Comparison of ENCODE assay signal across 13 cellular contexts in genomic region chr7:43888983-43889945, GRCh38. TPM values are rescaled to one million over a fixed set of nuclear protein-coding genes. Genes with fewer than 3 reads are reported as not detected.
DNase-seq lines count a peak whose midpoint lies in the region; ATAC-seq and TF ChIP-seq lines count a peak whose summit lies in the region.
"Had no signal": no experiment of that assay in that cellular context is flagged by ENCODE, and none has a peak within 500 bp of the region (broad histone marks: within the 10 kb centered on the region; RNA-seq: fewer than 3 reads in every experiment).

No MANE protein-coding gene starts in this region.

- no peak for TF ChIP-seq POLR2A in IMR-90 (IDR thresholded peaks at IDR 0.05; ENCODE audit: low read depth, low read length)

- dilution Hi-C loops in IMR-90 (cut with HindIII; ENCODE audit: low sequenced_read_pairs, unreplicated experiment), result no loop called here

- 93% methylated on average over 3 of the region's 7 CpGs; no CpG with 5 or more reads in 1 of the 2 experiments for WGBS in IMR-90 (ENCODE audit: extremely low coverage in 2 of 2, insufficient read length in 1 of 2), 2 experiments

- DNase-seq in activated T-cell treated with anti-CD3 and anti-CD28 coated beads, Interleukin-2, amount 50 U/mL, for 72 hours, result no peak
- no peak for DNase-seq in activated T-cell treated with anti-CD3 and anti-CD28 coated beads, Interleukin-2, amount 50 U/mL, for 1 hour
- DNase-seq in IMR-90 (peak; percentile 51), dedifferentiated amniotic fluid mesenchymal stem cell (ENCODE audit: extremely low spot score) (peak; percentile 30), osteocyte (ENCODE audit: extremely low spot score, unreplicated experiment) (no peak), NCI-H187 (lab: John Stamatoyannopoulos, UW) (no peak), NAMALWA (ENCODE audit: low spot score) (no peak), NCI-H1105 treated with DMSO at 0.1 percent for 48 hours (lab: John Stamatoyannopoulos, UW) (no peak)
- DNase-seq: NCI-H1417, SHP77 treated with DMSO at 0.1 percent for 48 hours had no signal

- TF ChIP-seq RAD21 in IMR-90 (IDR thresholded peaks at IDR 0.05; ENCODE audit: low read length), result no peak

- peaks cover 3 to 4% of the 10 kb centered on the region in 2 donors for H3K36me3 Mint-ChIP-seq in activated T-cell treated with anti-CD3 and anti-CD28 coated beads, Interleukin-2, amount 50 U/mL, for 72 hours (ENCODE audit: insufficient read depth in 2 of 2)
- H3K36me3 Mint-ChIP-seq in osteocyte (ENCODE audit: unreplicated experiment), result peaks cover 12% of the 10 kb centered on the region

- H2BK15ac ChIP-seq in IMR-90 (ENCODE audit: low read depth, low read length), result no peak overlapping the region

- H3K4ac ChIP-seq in IMR-90 (ENCODE audit: low read depth, low read length), result no peak overlapping the region

- no peak overlapping the region for H2AK5ac ChIP-seq in IMR-90 (ENCODE audit: low read depth, low read length)

- H2AFZ ChIP-seq in IMR-90 (replicated peaks; ENCODE audit: low read length, poor library complexity), result no peak overlapping the region

- H3K27ac ChIP-seq in IMR-90 (ENCODE audit: insufficient read depth, low read length), result no peak overlapping the region

- intact Hi-C loops in IMR-90 (cut with micrococcal nuclease), result no loop called here

- no peaks in the 10 kb centered on the region for H3K9me3 Mint-ChIP-seq in activated T-cell treated with anti-CD3 and anti-CD28 coated beads, Interleukin-2, amount 50 U/mL, for 72 hours
- no peaks in the 10 kb centered on the region for H3K9me3 Mint-ChIP-seq in osteocyte (ENCODE audit: unreplicated experiment)
- H3K9me3 Mint-ChIP-seq: activated T-helper 1 cell treated with anti-CD3 and anti-CD28 coated beads, Interleukin-12 subunit alpha, Interleukin-12 subunit beta, Interleukin-2, Interleukin-4 antibody, amounts not matched to agents 30 ng/mL and 10 ng/mL and 1 ng/mL, durations not matched to agents 14 hours and 24 hours and 36 hours; nephron had no signal

- no peak overlapping the region for H3K4me2 ChIP-seq in IMR-90 (ENCODE audit: low read depth, low read length)

- no peak overlapping the region for H3K27ac Mint-ChIP-seq in activated T-cell treated with anti-CD3 and anti-CD28 coated beads, Interleukin-2, amount 50 U/mL, for 72 hours
- H3K27ac Mint-ChIP-seq in osteocyte (ENCODE audit: unreplicated experiment), result peak overlapping the region; percentile 5
- H3K27ac Mint-ChIP-seq: activated T-helper 1 cell treated with anti-CD3 and anti-CD28 coated beads, Interleukin-12 subunit alpha, Interleukin-12 subunit beta, Interleukin-2, Interleukin-4 antibody, amounts not matched to agents 30 ng/mL and 10 ng/mL and 1 ng/mL, durations not matched to agents 14 hours and 24 hours and 36 hours; nephron had no signal

- H3K18ac ChIP-seq in IMR-90 (ENCODE audit: low read depth, low read length), result no peak overlapping the region

- H3K4me1 ChIP-seq in IMR-90 (ENCODE audit: control insufficient read depth, insufficient read depth, low read length), result peaks cover 2% of the 10 kb centered on the region; the same call in 1 of the 2 replicates

- no peak overlapping the region for H3K9ac ChIP-seq in IMR-90 (ENCODE audit: low read depth, low read length)

- H3K27me3 Mint-ChIP-seq in activated T-cell treated with anti-CD3 and anti-CD28 coated beads, Interleukin-2, amount 50 U/mL, for 72 hours (ENCODE audit: low read depth), result no peaks in the 10 kb centered on the region
- no peaks in the 10 kb centered on the region for H3K27me3 Mint-ChIP-seq in osteocyte (ENCODE audit: unreplicated experiment)

- H3K23ac ChIP-seq in IMR-90 (ENCODE audit: low read depth, low read length), result no peak overlapping the region

- H2AK9ac ChIP-seq in IMR-90 (replicated peaks; ENCODE audit: low read depth, low read length, poor library complexity), result no peak overlapping the region

- H3K9me1 ChIP-seq in IMR-90 (ENCODE audit: insufficient read depth, low read length), result peaks cover 12% of the 10 kb centered on the region; the same call in 1 of the 2 replicates

- no peak overlapping the region for H2BK20ac ChIP-seq in IMR-90 (ENCODE audit: low read depth, low read length)

- peak overlapping the region in 1 of 2 donors; percentile 2 for H3K4me3 Mint-ChIP-seq in activated T-cell treated with anti-CD3 and anti-CD28 coated beads, Interleukin-2, amount 50 U/mL, for 72 hours
- no peak overlapping the region for H3K4me3 Mint-ChIP-seq in osteocyte (ENCODE audit: unreplicated experiment)
- H3K4me3 Mint-ChIP-seq: activated T-helper 1 cell treated with anti-CD3 and anti-CD28 coated beads, Interleukin-12 subunit alpha, Interleukin-12 subunit beta, Interleukin-2, Interleukin-4 antibody, amounts not matched to agents 30 ng/mL and 10 ng/mL and 1 ng/mL, durations not matched to agents 14 hours and 24 hours and 36 hours; nephron had no signal

- POLR2A ChIA-PET in IMR-90 (lab: Charles Lee; ENCODE audit: unreplicated experiment), result no interaction called here

- H3K79me1 ChIP-seq in IMR-90 (ENCODE audit: low read depth in 1 of 2, low read length in 2 of 2), result peaks cover 39 to 68% of the 10 kb centered on the region in 2 experiments

- in situ Hi-C loops in IMR-90 (cut with MboI; ENCODE audit: low sequenced_read_pairs), result no loop called here

- H4K8ac ChIP-seq in IMR-90 (ENCODE audit: low read depth in 2 of 2, low read length in 2 of 2), result no peak overlapping the region; a peak in 1 of 4 replicates

- TF ChIP-seq CTCF in IMR-90 (conservative IDR thresholded peaks at IDR 0.05; ENCODE audit: low read depth, low read length) (no peak), osteocyte (IDR thresholded peaks at IDR 0.05) (no peak)

- no peaks in the 10 kb centered on the region for H3K27me3 ChIP-seq in IMR-90 (ENCODE audit: control insufficient read depth, insufficient read depth, low read length)

- no peak overlapping the region for H2BK120ac ChIP-seq in IMR-90 (ENCODE audit: low read depth, low read length)

- no peak overlapping the region for H3K56ac ChIP-seq in IMR-90 (ENCODE audit: extremely low read depth, insufficient read depth, low read length)

- BruUV-seq in IMR-90 (replicated peaks; lab: Mats Ljungman, UMichigan), result no TSS peak

- no peaks in the 10 kb centered on the region for H3K9me3 ChIP-seq in IMR-90 (ENCODE audit: control insufficient read depth, insufficient read depth, low read length)

- H4K5ac ChIP-seq in IMR-90 (ENCODE audit: low read depth, low read length), result no peak overlapping the region

- H3K4me3 ChIP-seq in IMR-90 (ENCODE audit: insufficient read depth, low read depth, low read length), result no peak overlapping the region
- H3K4me3 ChIP-seq: GM12878 had no signal

- H2BK5ac ChIP-seq in IMR-90 (ENCODE audit: low read depth, low read length, poor library complexity, severe bottlenecking), result no peak overlapping the region

- no peak overlapping the region for H3K14ac ChIP-seq in IMR-90 (replicated peaks; ENCODE audit: low read depth, low read length)

- peaks cover 24% of the 10 kb centered on the region for H4K20me1 ChIP-seq in IMR-90 (ENCODE audit: insufficient read depth, low read length)

- ATAC-seq in activated T-cell treated with anti-CD3 and anti-CD28 coated beads, Interleukin-2, amount 50 U/mL, for 72 hours (replicated peaks in 1 of 2), result peak; percentile 30 to 49
- ATAC-seq in IMR-90 (ENCODE audit: low read depth), result peak; percentile 85
- ATAC-seq: GM12878 had no signal

- CTCF ChIA-PET in IMR-90 (lab: Yijun Ruan, JAX), result no interaction called here

- H3K36me3 ChIP-seq in IMR-90 (ENCODE audit: control insufficient read depth, insufficient read depth, low read length), result peaks cover 7% of the 10 kb centered on the region

- peaks cover 41% of the 10 kb centered on the region for H3K4me1 Mint-ChIP-seq in activated T-cell treated with anti-CD3 and anti-CD28 coated beads, Interleukin-2, amount 50 U/mL, for 72 hours (ENCODE audit: low read depth)
- peaks cover 19% of the 10 kb centered on the region for H3K4me1 Mint-ChIP-seq in osteocyte (ENCODE audit: unreplicated experiment)

- H4K91ac ChIP-seq in IMR-90 (ENCODE audit: insufficient read depth, low read depth, low read length), result no peak overlapping the region

TF ChIP-seq in IMR-90, 13 proteins besides CTCF, POLR2A, EP300 and RAD21:
- TF ChIP-seq BHLHE40 (IDR thresholded peaks at IDR 0.05; ENCODE audit: low read depth, low read length) (no peak), FOS (IDR thresholded peaks at IDR 0.05; ENCODE audit: low read depth, low read length) (no peak), CEBPB (IDR thresholded peaks at IDR 0.05; ENCODE audit: low read depth, low read length) (no peak), RFX5 (IDR thresholded peaks at IDR 0.05; ENCODE audit: low read depth, low read length) (no peak), ELK1 (IDR thresholded peaks at IDR 0.05; ENCODE audit: borderline replicate concordance, low read depth, low read length) (no peak)

RNA-seq across cellular contexts. Expression of gene URGCP, which starts 17.1 kb away (rescaled TPM):
- 10 to 100 TPM; 34.4 to 36.8 TPM for total RNA-seq in activated T-cell treated with anti-CD3 and anti-CD28 coated beads, Interleukin-2, amount 50 U/mL, for 72 hours
- total RNA-seq in IMR-90 (2012; rRNA removed) (24.4 and 25.5 TPM in 2 replicates), osteocyte (28.5 and 29.4 TPM in 2 replicates)
- polyA plus RNA-seq in IMR-90 (2012; rRNA removed), result 19.9 and 22.0 TPM in 2 replicates
- polyA plus RNA-seq in IMR-90 (2012; cell fraction: cytosol; rRNA removed), result 12.5 and 15.2 TPM in 2 replicates
- polyA plus RNA-seq in IMR-90 (2012; cell fraction: nucleus; rRNA removed; ENCODE audit: low replicate concordance), result 31.4 and 33.7 TPM in 2 replicates

RNA-seq across cellular contexts. Expression of gene MRPS24, which starts 19.9 kb away (rescaled TPM):
- total RNA-seq in activated T-cell treated with anti-CD3 and anti-CD28 coated beads, Interleukin-2, amount 50 U/mL, for 72 hours, result 100 to 1,000 TPM in 1 of 2 donors, 10 to 100 TPM in 1; 82.7 to 100 TPM
- total RNA-seq in IMR-90 (2012; rRNA removed) (151 and 169 TPM in 2 replicates), osteocyte (90.5 and 90.7 TPM in 2 replicates)
- 266 and 299 TPM in 2 replicates for polyA plus RNA-seq in IMR-90 (2012; rRNA removed)
- 465 and 570 TPM in 2 replicates for polyA plus RNA-seq in IMR-90 (2012; cell fraction: cytosol; rRNA removed)
- polyA plus RNA-seq in IMR-90 (2012; cell fraction: nucleus; rRNA removed; ENCODE audit: low replicate concordance), result 100 and 188 TPM in 2 replicates

RNA-seq across cellular contexts. Expression of gene UBE2D4, which starts 37.0 kb away (rescaled TPM):
- total RNA-seq in activated T-cell treated with anti-CD3 and anti-CD28 coated beads, Interleukin-2, amount 50 U/mL, for 72 hours, result 1 to 10 TPM; 6.7 to 9.0 TPM
- 8.6 and 9.7 TPM in 2 replicates for total RNA-seq in IMR-90 (2012; rRNA removed)
- 9.7 and 10.5 TPM in 2 replicates for polyA plus RNA-seq in IMR-90 (2012; rRNA removed)
- 7.5 and 11.0 TPM in 2 replicates for polyA plus RNA-seq in IMR-90 (2012; cell fraction: cytosol; rRNA removed)
- polyA plus RNA-seq in IMR-90 (2012; cell fraction: nucleus; rRNA removed; ENCODE audit: low replicate concordance), result 5.7 and 6.0 TPM in 2 replicates
- total RNA-seq in osteocyte, result 18.5 and 21.6 TPM in 2 replicates

Comparison
In these comparisons a context has a peak if more than half of its experiments do, and no peak if none do; other contexts are left out.
1. DNase-seq: peak in IMR-90 (single experiment) and dedifferentiated amniotic fluid mesenchymal stem cell (single experiment); none in activated T-cell treated with anti-CD3 and anti-CD28 coated beads, Interleukin-2, amount 50 U/mL, for 72 hours (0 of 2), activated T-cell treated with anti-CD3 and anti-CD28 coated beads, Interleukin-2, amount 50 U/mL, for 1 hour (single experiment), osteocyte (single experiment), NCI-H187 (0 of 2), NAMALWA (single experiment) and NCI-H1105 treated with DMSO at 0.1 percent for 48 hours (single experiment).